16 cellular contexts compared by ENCODE assay signal in genomic region chr12:122846622-122847515, GRCh38. TPM values are rescaled to one million over a fixed set of nuclear protein-coding genes. Genes with fewer than 3 reads are reported as not detected.
DNase-seq lines count a peak whose midpoint lies in the region; ATAC-seq and TF ChIP-seq lines count a peak whose summit lies in the region.
"Had no signal": no experiment of that assay in that cellular context is flagged by ENCODE, and none has a peak within 500 bp of the region (broad histone marks: within the 10 kb centered on the region; RNA-seq: fewer than 3 reads in every experiment).

No MANE protein-coding gene starts in this region.

- intact Hi-C loops in CD14-positive monocyte (cut with micrococcal nuclease), result no loop called here

- H3K36me3 Mint-ChIP-seq in CD14-positive monocyte, result no peaks in the 10 kb centered on the region

- H3K9ac ChIP-seq in endocrine pancreas (ENCODE audit: control insufficient read depth, insufficient read depth, low read length), result peak overlapping the region; percentile 23

- H2AFZ ChIP-seq in osteoblast (ENCODE audit: low read length), result no peak overlapping the region

- H3K27me3 Mint-ChIP-seq in CD14-positive monocyte (ENCODE audit: low read depth in 3 of 3), result peaks cover 0 to 2% (median 1%) of the 10 kb centered on the region in 3 donors
- H3K27me3 Mint-ChIP-seq: CD4-positive, alpha-beta T cell had no signal

- POLR2A ChIA-PET in RWPE1 (lab: Yijun Ruan, JAX; ENCODE audit: low non-redundant PET), result no interaction called here

- no peak overlapping the region for H3K27ac Mint-ChIP-seq in CD14-positive monocyte
- H3K27ac Mint-ChIP-seq: CD4-positive, alpha-beta T cell had no signal

- no peaks in the 10 kb centered on the region for H3K27me3 ChIP-seq in endocrine pancreas (ENCODE audit: control insufficient read depth, insufficient read depth, low read length)
- no peaks in the 10 kb centered on the region for H3K27me3 ChIP-seq in osteoblast (ENCODE audit: insufficient read depth, low read length)
- H3K27me3 ChIP-seq: BE2C had no signal

- no peak overlapping the region for H3K4me2 ChIP-seq in osteoblast (ENCODE audit: insufficient read depth, low read length)
- H3K4me2 ChIP-seq: A549 had no signal

- no peaks in the 10 kb centered on the region for H3K4me1 ChIP-seq in endocrine pancreas (ENCODE audit: control insufficient read depth, insufficient read depth, low read length)
- peaks cover 8% of the 10 kb centered on the region for H3K4me1 ChIP-seq in osteoblast (ENCODE audit: insufficient read depth, low read length)
- H3K4me1 ChIP-seq: BE2C had no signal

- H3K4me3 ChIP-seq in endocrine pancreas (ENCODE audit: control insufficient read depth, insufficient read depth, low read length), result no peak overlapping the region
- no peak overlapping the region for H3K4me3 ChIP-seq in osteoblast (ENCODE audit: insufficient read depth, low read length)
- H3K4me3 ChIP-seq: A549, GM12878 had no signal

- no peak overlapping the region for H3K4me3 Mint-ChIP-seq in CD14-positive monocyte
- H3K4me3 Mint-ChIP-seq: CD4-positive, alpha-beta T cell had no signal

- CTCF ChIA-PET in RWPE1 (lab: Yijun Ruan, JAX), result interaction anchor here (0.6 to 1.0 kb wide), 3 partner anchors 28 to 295 kb away, joined by 3 to 8 read pairs (median 3); no protein-coding TSS in a partner anchor

- H3K27ac ChIP-seq in RWPE1, result peak overlapping the region; percentile 89
- no peak overlapping the region for H3K27ac ChIP-seq in osteoblast (ENCODE audit: low read depth, low read length)
- H3K27ac ChIP-seq: A549 had no signal

- ATAC-seq in HG02981 (IDR thresholded peaks at IDR 0.05; ENCODE audit: unreplicated experiment), result no peak
- no peak for ATAC-seq in GM18867 (IDR thresholded peaks at IDR 0.05; ENCODE audit: unreplicated experiment)
- ATAC-seq: A549, GM12878 had no signal

- no peak for TF ChIP-seq CTCF in CD14-positive monocyte (IDR thresholded peaks at IDR 0.05)
- no peak for TF ChIP-seq CTCF in RWPE1 (conservative IDR thresholded peaks at IDR 0.05; ENCODE audit: low read depth)
- no peak for TF ChIP-seq CTCF in osteoblast (IDR thresholded peaks at IDR 0.05; ENCODE audit: extremely low read depth, low read depth, low read length)

- no peaks in the 10 kb centered on the region for H3K79me2 ChIP-seq in osteoblast (ENCODE audit: insufficient read depth, low read length)

- no peaks in the 10 kb centered on the region for H3K4me1 Mint-ChIP-seq in CD14-positive monocyte

- no peaks in the 10 kb centered on the region for H4K20me1 ChIP-seq in osteoblast (ENCODE audit: insufficient read depth, low read length)

- peaks cover 2% of the 10 kb centered on the region for H3K36me3 ChIP-seq in endocrine pancreas (ENCODE audit: control insufficient read depth, insufficient read depth, low read length)
- H3K36me3 ChIP-seq in osteoblast (ENCODE audit: insufficient read depth, low read length), result no peaks in the 10 kb centered on the region
- H3K36me3 ChIP-seq: BE2C had no signal

- H3K9me3 ChIP-seq in endocrine pancreas (ENCODE audit: control insufficient read depth, low read length) (no peaks in the 10 kb centered on the region), osteoblast (ENCODE audit: low read depth, low read length) (no peaks in the 10 kb centered on the region)
- H3K9me3 ChIP-seq: A549, BE2C, Caco-2 had no signal

- H3K9me3 Mint-ChIP-seq in CD14-positive monocyte, result no peaks in the 10 kb centered on the region
- H3K9me3 Mint-ChIP-seq: CD4-positive, alpha-beta T cell had no signal

- peak; percentile 40 for DNase-seq in CD14-positive monocyte (ENCODE audit: low spot score)
- DNase-seq in RWPE1 (ENCODE audit: low spot score), result no peak
- DNase-seq in osteoblast (ENCODE audit: insufficient read length, low spot score, missing footprints), result peak; percentile 73
- no peak for DNase-seq in NCI-H146 treated with DMSO at 0.1 percent for 48 hours (lab: John Stamatoyannopoulos, UW; ENCODE audit: unreplicated experiment)
- DNase-seq: BE2C; Caco-2; CD4-positive, alpha-beta T cell; DMS 273 treated with DMSO at 0.1 percent for 48 hours; HCEC 1CT; Kasumi-1; NCI-H446 treated with DMSO at 0.1 percent for 48 hours had no signal

RNA-seq across cellular contexts. Expression of gene HIP1R, which starts 11.6 kb away (rescaled TPM):
- polyA plus RNA-seq in CD14-positive monocyte, result under 1 TPM in 1 of 2 donors, not detected in 1; 0.09 TPM
- total RNA-seq in osteoblast, result 19.4 and 21.0 TPM in 2 replicates

RNA-seq across cellular contexts. Expression of gene VPS37B, which starts 49.1 kb away (rescaled TPM):
- 10 to 100 TPM; 12.3 to 16.4 TPM for polyA plus RNA-seq in CD14-positive monocyte
- 19.2 and 20.6 TPM in 2 replicates for total RNA-seq in osteoblast

Comparison
In these comparisons a context has a peak if more than half of its experiments do, and no peak if none do; other contexts are left out.
1. DNase-seq: peak in CD14-positive monocyte (single experiment) and osteoblast (single experiment); none in RWPE1 (single experiment) and NCI-H146 treated with DMSO at 0.1 percent for 48 hours (single experiment).